ENCODE assay signal across 1 cellular context in genomic region chr10:133117036-133117687, GRCh38.
TF ChIP-seq lines count a peak whose summit lies in the region.

No MANE protein-coding gene starts in this region.

TF ChIP-seq in H1, 55 proteins besides CTCF, POLR2A, EP300 and RAD21:
- no peak for TF ChIP-seq HDAC2 (IDR thresholded peaks at IDR 0.05; ENCODE audit: borderline replicate concordance in 1 of 2, low read depth in 2 of 2, low read length in 2 of 2)
- no peak for TF ChIP-seq NRF1 (IDR thresholded peaks at IDR 0.05; ENCODE audit: low read depth, low read length)
- no peak for TF ChIP-seq CEBPB (IDR thresholded peaks at IDR 0.05; ENCODE audit: low read depth, low read length)
- no peak for TF ChIP-seq GTF2F1 (IDR thresholded peaks at IDR 0.05; ENCODE audit: borderline replicate concordance, low read depth, low read length)
- TF ChIP-seq SP1 (IDR thresholded peaks at IDR 0.05; ENCODE audit: low read depth, low read length) = no peak
- no peak for TF ChIP-seq FOSL1 (IDR thresholded peaks at IDR 0.05; ENCODE audit: insufficient read depth, low read depth, low read length)
- no peak for TF ChIP-seq BCL11A (IDR thresholded peaks at IDR 0.05; ENCODE audit: low read depth in 2 of 2, low read length in 2 of 2)
